In the genomic region with DNA sequence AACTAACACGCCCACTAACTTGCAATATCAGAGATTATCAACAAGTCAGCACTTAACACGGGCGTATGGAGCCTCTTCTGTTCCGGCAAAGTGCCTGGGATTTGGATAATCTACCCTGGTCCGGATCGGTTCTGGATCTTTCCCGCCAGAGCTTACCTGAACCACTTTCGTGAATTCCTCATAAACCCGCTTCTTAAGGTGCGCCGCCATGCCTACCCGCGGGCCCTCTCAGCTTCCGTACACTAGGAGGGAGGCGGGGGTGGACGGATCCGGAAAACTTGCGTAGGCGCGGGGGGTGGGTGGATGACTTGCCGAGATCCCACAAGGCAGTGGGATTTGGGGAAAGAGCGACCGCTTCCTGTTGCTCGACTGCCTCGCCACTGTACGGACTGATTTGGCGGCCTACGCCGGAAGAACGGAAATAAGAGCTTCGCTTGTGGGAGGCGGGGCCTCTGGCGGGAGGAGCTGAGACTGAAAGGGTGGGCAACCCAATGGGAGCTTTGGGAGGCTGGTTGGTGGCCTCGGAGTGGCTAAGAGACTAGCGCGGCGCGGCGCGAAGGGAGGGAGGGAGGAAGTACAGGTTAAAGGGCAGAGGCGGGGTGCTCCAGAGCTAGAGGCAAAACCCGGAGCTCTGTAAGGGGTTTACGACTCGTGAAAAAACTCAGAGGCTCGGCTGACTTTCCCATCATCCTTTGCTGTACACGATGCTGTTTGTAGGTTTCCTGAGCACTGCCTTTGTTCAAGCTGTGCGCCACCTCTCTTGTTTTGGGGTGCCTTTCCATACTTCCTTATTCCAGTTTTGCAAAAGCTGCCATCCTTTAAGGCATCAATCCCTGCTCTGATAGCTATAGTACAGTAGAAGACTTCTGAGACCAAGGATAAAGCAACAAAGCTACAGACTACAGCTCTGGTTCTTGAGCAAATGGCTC, we compare ENCODE assay signal across 8 cellular contexts.
DNase-seq lines count a peak whose midpoint lies in the region; ATAC-seq and FAIRE-seq lines count a peak whose summit lies in the region.

A gene with protein sequence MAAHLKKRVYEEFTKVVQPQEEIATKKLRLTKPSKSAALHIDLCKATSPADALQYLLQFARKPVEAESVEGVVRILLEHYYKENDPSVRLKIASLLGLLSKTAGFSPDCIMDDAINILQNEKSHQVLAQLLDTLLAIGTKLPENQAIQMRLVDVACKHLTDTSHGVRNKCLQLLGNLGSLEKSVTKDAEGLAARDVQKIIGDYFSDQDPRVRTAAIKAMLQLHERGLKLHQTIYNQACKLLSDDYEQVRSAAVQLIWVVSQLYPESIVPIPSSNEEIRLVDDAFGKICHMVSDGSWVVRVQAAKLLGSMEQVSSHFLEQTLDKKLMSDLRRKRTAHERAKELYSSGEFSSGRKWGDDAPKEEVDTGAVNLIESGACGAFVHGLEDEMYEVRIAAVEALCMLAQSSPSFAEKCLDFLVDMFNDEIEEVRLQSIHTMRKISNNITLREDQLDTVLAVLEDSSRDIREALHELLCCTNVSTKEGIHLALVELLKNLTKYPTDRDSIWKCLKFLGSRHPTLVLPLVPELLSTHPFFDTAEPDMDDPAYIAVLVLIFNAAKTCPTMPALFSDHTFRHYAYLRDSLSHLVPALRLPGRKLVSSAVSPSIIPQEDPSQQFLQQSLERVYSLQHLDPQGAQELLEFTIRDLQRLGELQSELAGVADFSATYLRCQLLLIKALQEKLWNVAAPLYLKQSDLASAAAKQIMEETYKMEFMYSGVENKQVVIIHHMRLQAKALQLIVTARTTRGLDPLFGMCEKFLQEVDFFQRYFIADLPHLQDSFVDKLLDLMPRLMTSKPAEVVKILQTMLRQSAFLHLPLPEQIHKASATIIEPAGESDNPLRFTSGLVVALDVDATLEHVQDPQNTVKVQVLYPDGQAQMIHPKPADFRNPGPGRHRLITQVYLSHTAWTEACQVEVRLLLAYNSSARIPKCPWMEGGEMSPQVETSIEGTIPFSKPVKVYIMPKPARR (minus strand): TSS at position 235 of the 929 bp plus-strand sequence. CDS start 25 bp downstream, at position 210.

- H3K4me1 Mint-ChIP-seq in effector memory CD8-positive, alpha-beta T cell (ENCODE audit: low read depth in 2 of 2): peaks cover 18 to 19% of the 10 kb centered on the region in 2 donors

- peak; percentile 100 for DNase-seq in COR-L47 (lab: John Stamatoyannopoulos, UW)
- peak; percentile 97 for DNase-seq in HTR-8/SVneo (ENCODE audit: insufficient read length, low spot score)
- DNase-seq in NOMO-1 treated with dmso at 0.1 percent for 144 hours (lab: John Stamatoyannopoulos, UW; ENCODE audit: unreplicated experiment): peak; percentile 100
- peak; percentile 72 to 93 (median 92) for DNase-seq in activated CD8-positive, alpha-beta memory T cell treated with anti-CD3 and anti-CD28 coated beads for 48 hours (ENCODE audit: low read depth in 2 of 3, low spot score in 2 of 3)
- DNase-seq in effector memory CD8-positive, alpha-beta T cell: peak; percentile 95 to 97 (median 95)
- DNase-seq in medulla oblongata (ENCODE audit: extremely low spot score): peak; percentile 100
- DNase-seq in stimulated activated CD8-positive, alpha-beta memory T cell treated with anti-CD3 and anti-CD28 coated beads, Interleukin-12 subunit alpha, Interleukin-12 subunit beta, amount 100 ng/mL, for 1 hour (ENCODE audit: low read depth): peak; percentile 96

- no peaks in the 10 kb centered on the region for H3K9me3 Mint-ChIP-seq in effector memory CD8-positive, alpha-beta T cell

- no peaks in the 10 kb centered on the region for H3K27me3 Mint-ChIP-seq in effector memory CD8-positive, alpha-beta T cell

- H3K27ac Mint-ChIP-seq in effector memory CD8-positive, alpha-beta T cell: peak within 1 kb of the TSS; percentile 97

- peak; percentile 96 for ATAC-seq in GM21367 (IDR thresholded peaks at IDR 0.05; ENCODE audit: unreplicated experiment)
- ATAC-seq in effector memory CD8-positive, alpha-beta T cell (replicated peaks): peak; percentile 95

- FAIRE-seq in HTR-8/SVneo (lab: Jason Lieb, UNC): peak; percentile 91

- H3K36me3 Mint-ChIP-seq in effector memory CD8-positive, alpha-beta T cell (ENCODE audit: insufficient read depth): peaks cover 20% of the 10 kb centered on the region

- H3K4me3 Mint-ChIP-seq in effector memory CD8-positive, alpha-beta T cell: peak within 1 kb of the TSS; percentile 89 to 91

Comparison
In these comparisons a context has a peak if more than half of its experiments do, and no peak if none do; other contexts are left out.
1. Peak in every context shown above with its lines: DNase-seq and ATAC-seq.